Comparison of ENCODE assay signal across 36 cellular contexts in the genomic region with DNA sequence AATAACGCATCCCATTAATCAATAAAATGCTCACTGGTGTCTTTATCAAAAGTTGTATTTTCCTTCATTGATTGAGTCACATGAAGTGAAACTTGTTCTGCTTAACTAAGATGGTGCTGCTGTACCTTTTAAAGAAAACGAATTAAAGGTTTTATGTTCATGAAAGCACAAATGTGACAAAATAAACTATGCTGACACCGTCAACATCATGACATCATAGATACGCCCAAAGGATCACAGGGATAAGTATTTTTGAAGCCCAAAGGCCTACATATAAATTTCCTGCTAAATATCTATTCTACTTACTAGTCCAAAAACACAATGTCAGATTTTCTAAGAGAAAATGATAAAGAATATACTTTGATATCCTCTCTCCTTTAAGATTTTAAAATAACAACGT.
"Had no signal": no experiment of that assay in that cellular context is flagged by ENCODE, and none has a peak within 500 bp of the region (broad histone marks: within the 10 kb centered on the region; RNA-seq: fewer than 3 reads in every experiment).

No MANE protein-coding gene starts in this region.

- H3K9me3 ChIP-seq: MG63 had no signal

- H3K27me3 ChIP-seq: MG63 had no signal

- DNase-seq: Karpas-422, Kasumi-1, MG63, MM.1S, MV-4-11, NCI-H1048, NCI-H1092, NCI-H1092 treated with DMSO at 0.1 percent for 48 hours, NCI-H1105, NCI-H1105 treated with DMSO at 0.1 percent for 48 hours, NCI-H1417, NCI-H1417 treated with DMSO at 0.1 percent for 48 hours, NCI-H1436, NCI-H1436 treated with DMSO at 0.1 percent for 48 hours, NCI-H146, NCI-H1694, NCI-H1694 treated with DMSO at 0.1 percent for 48 hours, NCI-H187, NCI-H187 treated with DMSO at 0.1 percent for 48 hours, NCI-H1930, NCI-H2029, NCI-H2029 treated with DMSO at 0.1 percent for 48 hours, NCI-H2081, NCI-H2081 treated with DMSO at 0.1 percent for 48 hours, NCI-H2107, NCI-H2171, NCI-H2171 treated with DMSO at 0.1 percent for 48 hours, NCI-H2227 treated with DMSO at 0.1 percent for 48 hours, NCI-H226, NCI-H345, NCI-H446, NCI-H446 treated with DMSO at 0.1 percent for 48 hours, NCI-H510A, NCI-H510A treated with DMSO at 0.1 percent for 48 hours, NCI-H524 had no signal

- H3K4me2 ChIP-seq: KMS-11 had no signal

- H3K36me3 ChIP-seq: MG63 had no signal

- H3K4me3 ChIP-seq: MG63 had no signal

- H3K9ac ChIP-seq: KMS-11 had no signal

- H3K27ac ChIP-seq: KMS-11 had no signal
